1 cellular context compared by ENCODE assay signal in the genomic region with DNA sequence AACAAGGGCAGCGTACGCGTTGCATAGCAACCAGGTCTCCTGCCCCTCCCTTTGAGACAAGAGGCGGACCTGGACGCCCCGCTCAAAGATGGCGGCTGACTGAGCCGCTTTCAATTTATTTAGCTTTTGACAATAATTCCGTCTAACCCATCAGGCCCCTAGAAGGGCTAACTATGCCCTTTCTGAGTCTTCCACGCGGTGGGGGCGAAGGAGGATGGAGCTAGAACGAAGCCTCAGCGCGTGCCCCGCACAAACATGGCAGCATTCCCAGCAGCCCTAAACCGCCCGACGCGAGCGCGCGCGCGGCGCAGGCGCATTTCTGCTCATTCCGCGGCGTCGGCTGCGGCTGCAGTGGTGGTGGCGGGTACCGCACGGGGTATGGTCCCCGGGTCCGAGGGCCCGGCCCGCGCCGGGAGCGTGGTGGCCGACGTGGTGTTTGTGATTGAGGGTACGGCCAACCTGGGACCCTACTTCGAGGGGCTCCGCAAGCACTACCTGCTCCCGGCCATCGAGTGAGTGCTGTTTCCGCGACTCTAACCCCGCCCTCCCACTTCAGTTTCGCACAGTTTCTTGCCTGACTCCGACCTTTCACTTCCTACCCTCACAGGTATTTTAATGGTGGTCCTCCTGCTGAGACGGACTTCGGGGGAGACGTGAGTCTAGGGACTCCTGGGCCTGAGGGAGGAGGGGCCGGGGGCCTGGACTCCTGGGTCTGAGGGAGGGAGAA.
TF ChIP-seq lines count a peak whose summit lies in the region.

A gene (plus strand): TSS at position 326 of the 727 bp plus-strand sequence. CDS start 53 bp downstream, at position 379.

TF ChIP-seq in GM23338, 12 proteins besides CTCF, POLR2A, EP300 and RAD21 (continued from another document):
- TF ChIP-seq, protein P1, sequence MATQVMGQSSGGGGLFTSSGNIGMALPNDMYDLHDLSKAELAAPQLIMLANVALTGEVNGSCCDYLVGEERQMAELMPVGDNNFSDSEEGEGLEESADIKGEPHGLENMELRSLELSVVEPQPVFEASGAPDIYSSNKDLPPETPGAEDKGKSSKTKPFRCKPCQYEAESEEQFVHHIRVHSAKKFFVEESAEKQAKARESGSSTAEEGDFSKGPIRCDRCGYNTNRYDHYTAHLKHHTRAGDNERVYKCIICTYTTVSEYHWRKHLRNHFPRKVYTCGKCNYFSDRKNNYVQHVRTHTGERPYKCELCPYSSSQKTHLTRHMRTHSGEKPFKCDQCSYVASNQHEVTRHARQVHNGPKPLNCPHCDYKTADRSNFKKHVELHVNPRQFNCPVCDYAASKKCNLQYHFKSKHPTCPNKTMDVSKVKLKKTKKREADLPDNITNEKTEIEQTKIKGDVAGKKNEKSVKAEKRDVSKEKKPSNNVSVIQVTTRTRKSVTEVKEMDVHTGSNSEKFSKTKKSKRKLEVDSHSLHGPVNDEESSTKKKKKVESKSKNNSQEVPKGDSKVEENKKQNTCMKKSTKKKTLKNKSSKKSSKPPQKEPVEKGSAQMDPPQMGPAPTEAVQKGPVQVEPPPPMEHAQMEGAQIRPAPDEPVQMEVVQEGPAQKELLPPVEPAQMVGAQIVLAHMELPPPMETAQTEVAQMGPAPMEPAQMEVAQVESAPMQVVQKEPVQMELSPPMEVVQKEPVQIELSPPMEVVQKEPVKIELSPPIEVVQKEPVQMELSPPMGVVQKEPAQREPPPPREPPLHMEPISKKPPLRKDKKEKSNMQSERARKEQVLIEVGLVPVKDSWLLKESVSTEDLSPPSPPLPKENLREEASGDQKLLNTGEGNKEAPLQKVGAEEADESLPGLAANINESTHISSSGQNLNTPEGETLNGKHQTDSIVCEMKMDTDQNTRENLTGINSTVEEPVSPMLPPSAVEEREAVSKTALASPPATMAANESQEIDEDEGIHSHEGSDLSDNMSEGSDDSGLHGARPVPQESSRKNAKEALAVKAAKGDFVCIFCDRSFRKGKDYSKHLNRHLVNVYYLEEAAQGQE (IDR thresholded peaks at IDR 0.05; ENCODE audit: unreplicated experiment), result no peak
- TF ChIP-seq, protein P2, sequence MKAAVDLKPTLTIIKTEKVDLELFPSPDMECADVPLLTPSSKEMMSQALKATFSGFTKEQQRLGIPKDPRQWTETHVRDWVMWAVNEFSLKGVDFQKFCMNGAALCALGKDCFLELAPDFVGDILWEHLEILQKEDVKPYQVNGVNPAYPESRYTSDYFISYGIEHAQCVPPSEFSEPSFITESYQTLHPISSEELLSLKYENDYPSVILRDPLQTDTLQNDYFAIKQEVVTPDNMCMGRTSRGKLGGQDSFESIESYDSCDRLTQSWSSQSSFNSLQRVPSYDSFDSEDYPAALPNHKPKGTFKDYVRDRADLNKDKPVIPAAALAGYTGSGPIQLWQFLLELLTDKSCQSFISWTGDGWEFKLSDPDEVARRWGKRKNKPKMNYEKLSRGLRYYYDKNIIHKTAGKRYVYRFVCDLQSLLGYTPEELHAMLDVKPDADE (IDR thresholded peaks at IDR 0.05), result peak; percentile 60
- peak; percentile 5; the same call in 1 of the 2 replicates for TF ChIP-seq CREB1 (CRISPR knock-in tag; IDR thresholded peaks at IDR 0.05; ENCODE audit: low read depth)
TF ChIP-seq in GM23338: peak in this region for 3.
